31 cellular contexts compared by ENCODE assay signal in the genomic region with DNA sequence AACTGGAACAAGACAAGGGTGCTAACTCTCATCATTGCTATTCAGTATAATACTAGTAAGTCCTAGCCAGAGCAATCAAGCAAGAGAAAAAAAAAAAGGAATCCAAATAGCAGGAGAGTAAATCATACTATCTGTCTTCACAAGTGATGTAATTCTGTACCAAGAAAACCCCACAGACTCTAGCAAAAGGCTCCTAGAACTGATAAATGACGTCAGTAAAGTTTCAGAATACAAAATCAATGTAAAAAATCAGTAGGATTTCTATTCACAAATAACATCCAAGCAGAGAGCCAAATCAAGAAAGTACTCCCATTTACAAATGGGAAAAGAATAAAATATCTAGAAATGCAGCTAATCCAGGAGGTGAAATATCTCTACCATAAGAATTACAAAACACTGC.
DNase-seq lines count a peak whose midpoint lies in the region; ATAC-seq, FAIRE-seq and TF ChIP-seq lines count a peak whose summit lies in the region.
"Had no signal": no experiment of that assay in that cellular context is flagged by ENCODE, and none has a peak within 500 bp of the region (broad histone marks: within the 10 kb centered on the region; RNA-seq: fewer than 3 reads in every experiment).

No MANE protein-coding gene starts in this region.

- H3K9ac ChIP-seq in HepG2 (ENCODE audit: insufficient read depth, low read depth, low read length) (no peak overlapping the region), OCI-LY1 (ENCODE audit: low read length) (no peak overlapping the region)
- H3K9ac ChIP-seq: BLaER1; BLaER1 treated with 17β-estradiol and CSF1 and Interleukin-3, amounts not matched to agents 10 nM and 100 nM had no signal

- peaks cover 81% of the 10 kb centered on the region for H3K9me3 ChIP-seq in HepG2 (ENCODE audit: low read length)
- no peaks in the 10 kb centered on the region for H3K9me3 ChIP-seq in right lobe of liver
- 0 out of 2 replicates have a peak, but pooled peaks cover 5% of the 10 kb centered on the region for H3K9me3 ChIP-seq in OCI-LY1 (ENCODE audit: low read length)
- H3K9me3 ChIP-seq: A549; BE2C; BLaER1; BLaER1 treated with 17β-estradiol and CSF1 and Interleukin-3, amounts not matched to agents 10 nM and 100 nM; Caco-2 had no signal

- H3K27me3 ChIP-seq in HepG2 (ENCODE audit: control insufficient read depth in 1 of 2, insufficient read depth in 2 of 2, low read length in 2 of 2) = no peaks in the 10 kb centered on the region
- no peaks in the 10 kb centered on the region for H3K27me3 ChIP-seq in right lobe of liver
- no peaks in the 10 kb centered on the region for H3K27me3 ChIP-seq in OCI-LY1 (ENCODE audit: insufficient read depth, low read length)
- H3K27me3 ChIP-seq: BE2C; BLaER1; BLaER1 treated with 17β-estradiol and CSF1 and Interleukin-3, amounts not matched to agents 10 nM and 100 nM had no signal

- H2AFZ ChIP-seq in HepG2 (ENCODE audit: low read length) = no peak overlapping the region
- H2AFZ ChIP-seq in OCI-LY1 (ENCODE audit: low read length) = 0 out of 2 replicates have a peak overlapping the region, but pooled peaks have one; percentile 48

- TF ChIP-seq EP300 in HepG2 (IDR thresholded peaks at IDR 0.05; ENCODE audit: low read depth in 2 of 2, low read length in 2 of 2) = no peak
- no peak for TF ChIP-seq EP300 in HepG2 (CRISPR knock-in tag; IDR thresholded peaks at IDR 0.05; ENCODE audit: borderline replicate concordance)

- H3K4me3 ChIP-seq in HepG2 (replicated peaks in 1 of 3; ENCODE audit: insufficient read depth in 1 of 3, low read depth in 2 of 3, low read length in 3 of 3) = no peak overlapping the region
- no peak overlapping the region for H3K4me3 ChIP-seq in right lobe of liver
- H3K4me3 ChIP-seq in OCI-LY1 (ENCODE audit: low read depth, low read length, poor library complexity, severe bottlenecking) = no peak overlapping the region
- H3K4me3 ChIP-seq: A549; BLaER1; BLaER1 treated with 17β-estradiol and CSF1 and Interleukin-3, amounts not matched to agents 10 nM and 100 nM had no signal

- no peak for FAIRE-seq in HepG2 (lab: Jason Lieb, UNC)
- FAIRE-seq: A204.1, A549, D721Med had no signal

- H3F3A ChIP-seq in OCI-LY1 (ENCODE audit: insufficient read depth, low read length) = no peaks in the 10 kb centered on the region

- 0% methylated on average over 1 of the region's 1 CpG for WGBS in HepG2 (ENCODE audit: low lambda C conversion rate)
- WGBS in right lobe of liver (ENCODE audit: insufficient coverage, low coverage, low lambda C conversion rate, missing lambda C conversion rate) = 11% methylated on average over 1 of the region's 1 CpG

- TF ChIP-seq POLR2A in HepG2 (IDR thresholded peaks at IDR 0.05; ENCODE audit: insufficient read depth in 1 of 2, low read depth in 2 of 2, low read length in 2 of 2) (no peak), right lobe of liver (IDR thresholded peaks at IDR 0.05) (no peak)

- CTCF ChIA-PET in HepG2 (lab: Yijun Ruan, JAX; ENCODE audit: low intra/inter-chr PET ratio, low total read pairs) = no interaction called here

- no peaks in the 10 kb centered on the region for H3K36me3 ChIP-seq in HepG2 (replicated peaks in 1 of 2; ENCODE audit: control insufficient read depth in 1 of 2, insufficient read depth in 2 of 2, low read length in 2 of 2)
- no peaks in the 10 kb centered on the region for H3K36me3 ChIP-seq in right lobe of liver
- H3K36me3 ChIP-seq in OCI-LY1 (ENCODE audit: insufficient read depth, low read length) = no peaks in the 10 kb centered on the region; the same call in 1 of the 2 replicates
- H3K36me3 ChIP-seq: BE2C; BLaER1; BLaER1 treated with 17β-estradiol and CSF1 and Interleukin-3, amounts not matched to agents 10 nM and 100 nM had no signal

- ATAC-seq in HepG2 = no peak
- no peak for ATAC-seq in right lobe of liver
- ATAC-seq: A549; CD8-positive, alpha-beta T cell had no signal

- H3K4me1 ChIP-seq in HepG2 (ENCODE audit: insufficient read depth, low read length) = no peaks in the 10 kb centered on the region
- H3K4me1 ChIP-seq in right lobe of liver = no peaks in the 10 kb centered on the region
- H3K4me1 ChIP-seq in OCI-LY1 (ENCODE audit: insufficient read depth, low read length, severe bottlenecking) = no peaks in the 10 kb centered on the region
- H3K4me1 ChIP-seq: A549, BE2C, Caco-2 had no signal

- H3K9me2 ChIP-seq in OCI-LY1 (ENCODE audit: low read depth, low read length) = no peaks in the 10 kb centered on the region

- TF ChIP-seq CTCF in HepG2 (CRISPR knock-in tag; IDR thresholded peaks at IDR 0.05) (no peak), right lobe of liver (IDR thresholded peaks at IDR 0.05) (no peak), OCI-LY1 (IDR thresholded peaks at IDR 0.05; ENCODE audit: low read length) (no peak)

- TF ChIP-seq RAD21 in HepG2 (CRISPR knock-in tag; IDR thresholded peaks at IDR 0.05) = no peak

- intact Hi-C loops in HepG2 (cut with micrococcal nuclease; ENCODE audit: unreplicated experiment) (no loop called here), right lobe of liver (cut with DNase I) (no loop called here)

- no peaks in the 10 kb centered on the region for H3K79me2 ChIP-seq in HepG2 (ENCODE audit: insufficient read depth, low read length)
- H3K79me2 ChIP-seq in OCI-LY1 (ENCODE audit: insufficient read depth, low read length) = no peaks in the 10 kb centered on the region

- POLR2A ChIA-PET in HepG2 (lab: Yijun Ruan, JAX) = no interaction called here

- H4K20me1 ChIP-seq in HepG2 (ENCODE audit: insufficient read depth, low read length) (no peaks in the 10 kb centered on the region), OCI-LY1 (ENCODE audit: insufficient read depth, low read length) (no peaks in the 10 kb centered on the region)
- H4K20me1 ChIP-seq: BLaER1; BLaER1 treated with 17β-estradiol and CSF1 and Interleukin-3, amounts not matched to agents 10 nM and 100 nM had no signal

- no peak for DNase-seq in HepG2 (ENCODE audit: low spot score)
- DNase-seq in right lobe of liver = no peak
- DNase-seq in kidney tubule cell (ENCODE audit: low spot score) = no peak
- DNase-seq: 8988T; ACHN; AML-193; BE2C; C1 segment of cervical spinal cord; Caco-2; Calu3; CD4-positive, alpha-beta memory T cell; CD4-positive, alpha-beta T cell; CD4-positive, CD25-positive, alpha-beta regulatory T cell; CD8-positive, alpha-beta memory T cell; CD8-positive, alpha-beta T cell; COR-L47; DMS 273 treated with DMSO at 0.1 percent for 48 hours; DMS153; DMS53; DMS79; DMS79 treated with DMSO at 0.1 percent for 48 hours; DND-41; EL had no signal

- BruUV-seq in HepG2 (replicated peaks; lab: Mats Ljungman, UMichigan) = no TSS peak

- no peak overlapping the region for H3K4me2 ChIP-seq in HepG2 (ENCODE audit: low read depth, low read length)
- H3K4me2 ChIP-seq in OCI-LY1 (ENCODE audit: low read length) = no peak overlapping the region
- H3K4me2 ChIP-seq: A549; BLaER1; BLaER1 treated with 17β-estradiol and CSF1 and Interleukin-3, amounts not matched to agents 10 nM and 100 nM had no signal

- H3K27ac ChIP-seq in HepG2 (ENCODE audit: extremely low read length, insufficient read depth, low read length) (no peak overlapping the region), right lobe of liver (no peak overlapping the region), OCI-LY1 (ENCODE audit: low read depth, low read length, poor library complexity, severe bottlenecking) (no peak overlapping the region)
- H3K27ac ChIP-seq: 22Rv1; A549; BLaER1; BLaER1 treated with 17β-estradiol and CSF1 and Interleukin-3, amounts not matched to agents 10 nM and 100 nM; C4-2B had no signal

- in situ Hi-C loops in HepG2 (cut with HindIII; ENCODE audit: extremely low pct_ligation_motif_present, low pct_unique_long_range_greater_than_20kb) = no loop called here

TF ChIP-seq in HepG2, 621 proteins besides CTCF, POLR2A, EP300 and RAD21:
- TF ChIP-seq ZNF816 (CRISPR knock-in tag; IDR thresholded peaks at IDR 0.05; ENCODE audit: borderline replicate concordance) = no peak
- TF ChIP-seq ATF7 (IDR thresholded peaks at IDR 0.05) = peak; percentile 86
- no peak for TF ChIP-seq ATF7 (CRISPR knock-in tag; IDR thresholded peaks at IDR 0.05)
- peak; percentile 76 for TF ChIP-seq CREB1 (IDR thresholded peaks at IDR 0.05)
- no peak for TF ChIP-seq CREB1 (CRISPR knock-in tag; IDR thresholded peaks at IDR 0.05)
- TF ChIP-seq KAT2B (IDR thresholded peaks at IDR 0.05; ENCODE audit: borderline replicate concordance, low read depth, low read length) = no peak
